Comparison of ENCODE assay signal across 8 cellular contexts in the genomic region with DNA sequence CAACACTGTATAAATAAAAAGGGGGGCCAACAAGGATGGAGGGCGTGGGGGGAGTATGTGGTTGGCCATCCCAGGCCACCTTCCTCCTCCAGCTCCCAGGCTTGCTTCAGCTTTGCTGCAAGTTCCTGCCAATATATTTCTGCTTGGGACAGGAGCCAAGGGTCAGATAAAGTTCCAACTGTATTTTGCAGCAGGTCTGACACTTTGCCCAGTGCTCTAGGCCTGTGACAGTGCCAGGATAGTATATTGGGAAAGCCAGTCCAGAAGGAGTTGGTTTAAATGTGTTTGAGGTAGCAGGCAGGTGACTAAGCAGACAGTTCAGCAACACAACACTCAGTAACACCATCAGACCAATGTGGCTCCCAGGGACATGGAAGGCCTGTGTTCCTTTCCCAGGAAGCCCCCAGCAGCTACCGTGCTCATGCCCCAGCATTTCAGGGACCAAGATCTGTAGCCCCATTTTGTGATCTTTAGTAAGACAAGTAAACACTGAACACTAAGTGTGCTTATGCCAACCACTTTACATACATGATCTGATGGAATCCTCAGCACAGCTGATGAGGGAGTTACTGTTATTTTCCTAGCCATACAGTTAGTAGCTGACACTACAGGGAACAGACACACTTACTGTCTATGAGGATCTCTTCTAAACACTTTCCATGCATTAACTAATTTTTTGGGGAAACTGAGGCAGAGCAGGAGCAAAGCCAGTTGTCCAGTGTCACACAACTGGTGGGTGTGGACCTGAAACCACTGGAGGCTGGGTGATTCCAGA. TPM values are rescaled to one million over a fixed set of nuclear protein-coding genes. Genes with fewer than 3 reads are reported as not detected.
A peak's percentile ranks its signal among the peaks of the same experiment; 100 is the strongest.
DNase-seq lines count a peak whose midpoint lies in the region; ATAC-seq and TF ChIP-seq lines count a peak whose summit lies in the region.

No MANE protein-coding gene starts in this region.

- H3K36me3 Mint-ChIP-seq in H9 (ENCODE audit: insufficient read depth in 1 of 3, low read depth in 3 of 3): no peaks in the 10 kb centered on the region

- H4K5ac ChIP-seq in H9 (ENCODE audit: insufficient read length, low read depth, low read length): no peak overlapping the region

- no peak overlapping the region for H4K8ac ChIP-seq in H9 (replicated peaks; ENCODE audit: insufficient read length, low read depth, low read length)

- H3K4me1 ChIP-seq in H9 (ENCODE audit: insufficient read depth, low read length): peaks cover under 1% of the 10 kb centered on the region; the same call in 1 of the 2 replicates
- H3K4me1 ChIP-seq in foreskin keratinocyte: peaks cover 6% of the 10 kb centered on the region
- H3K4me1 ChIP-seq in skeletal muscle tissue (ENCODE audit: control insufficient read depth in 3 of 3, insufficient read depth in 3 of 3, low read length in 3 of 3): peaks cover 49 to 60% (median 55%) of the 10 kb centered on the region in 3 donors

- no peak overlapping the region for H3K18ac ChIP-seq in H9 (ENCODE audit: insufficient read length, low read depth, low read length)

- no peak overlapping the region for H2BK120ac ChIP-seq in H9 (ENCODE audit: low read depth, low read length, poor library complexity, severe bottlenecking)

- no peak overlapping the region for H3T11ph ChIP-seq in H9 (ENCODE audit: low read length)

- H3K27ac Mint-ChIP-seq in H9: peak overlapping the region; percentile 66 to 87 (median 85); a peak in 2 of 7 replicates

- H3K27me3 ChIP-seq in H9 (ENCODE audit: insufficient read depth, low read length) (no peaks in the 10 kb centered on the region), foreskin keratinocyte (no peaks in the 10 kb centered on the region), skeletal muscle tissue (ENCODE audit: control insufficient read depth in 3 of 3, insufficient read depth in 3 of 3, low read length in 3 of 3) (no peaks in the 10 kb centered on the region)

- no peaks in the 10 kb centered on the region for H3K79me2 ChIP-seq in H9 (ENCODE audit: insufficient read depth, low read length)

- no CpG with 5 or more reads among the region's 2 CpGs for WGBS in H9 (ENCODE audit: extremely low coverage, insufficient read length, low lambda C conversion rate)

- peak overlapping the region in 1 of 3 donors; percentile 40 for H3K4me3 ChIP-seq in skeletal muscle tissue (ENCODE audit: low read length in 3 of 3)

- no peak overlapping the region for H2AFZ ChIP-seq in H9 (ENCODE audit: low read length)

- H3K27ac ChIP-seq in H9 (ENCODE audit: insufficient read length, low read depth, low read length) (no peak overlapping the region), VCaP (peak overlapping the region; percentile 82), foreskin keratinocyte (peak overlapping the region; percentile 56), skeletal muscle tissue (ENCODE audit: low read depth, low read length) (peak overlapping the region; percentile 86)

- peaks cover 3% of the 10 kb centered on the region for H3K23me2 ChIP-seq in H9 (ENCODE audit: insufficient read length, low read depth, low read length, poor library complexity, severe bottlenecking)

- no peak overlapping the region for H3K4me2 ChIP-seq in H9 (ENCODE audit: insufficient read depth, insufficient read length, low read length)

- H3K56ac ChIP-seq in H9 (ENCODE audit: insufficient read length, low read depth, low read length): no peak overlapping the region

- H3K27me3 Mint-ChIP-seq in H9 (ENCODE audit: low read depth): peaks cover 2% of the 10 kb centered on the region

- TF ChIP-seq CTCF in H9 (conservative IDR thresholded peaks at IDR 0.05) (no peak), VCaP (conservative IDR thresholded peaks at IDR 0.05) (no peak), foreskin keratinocyte (conservative IDR thresholded peaks at IDR 0.05) (no peak)

- no peaks in the 10 kb centered on the region; a peak in 1 of 5 replicates for H3K9me3 Mint-ChIP-seq in H9

- H3K4me1 Mint-ChIP-seq in H9: peaks cover 34 to 37% of the 10 kb centered on the region in 2 experiments

- no peak overlapping the region for H3K9ac ChIP-seq in H9 (ENCODE audit: extremely low read depth, insufficient read length, low read length)
- H3K9ac ChIP-seq in skeletal muscle tissue (ENCODE audit: low read depth in 1 of 3, low read length in 3 of 3): peak overlapping the region in 2 of 3 donors; percentile 25 to 71

- no peak overlapping the region for H3K23ac ChIP-seq in H9 (ENCODE audit: insufficient read length, low read depth, low read length)

- H2AK5ac ChIP-seq in H9 (ENCODE audit: insufficient read length, low read length): no peak overlapping the region

- H2BK20ac ChIP-seq in H9 (ENCODE audit: low read depth, low read length, poor library complexity, severe bottlenecking): no peak overlapping the region

- DNase-seq in H9: no peak
- no peak for DNase-seq in foreskin keratinocyte
- no peak for DNase-seq in medulla oblongata (ENCODE audit: extremely low spot score)
- DNase-seq in NCI-H748 (lab: John Stamatoyannopoulos, UW; ENCODE audit: unreplicated experiment): no peak
- no peak for DNase-seq in activated T-cell treated with anti-CD3 and anti-CD28 coated beads for 4 hours
- no peak for DNase-seq in activated CD4-positive, alpha-beta T cell treated with anti-CD3 and anti-CD28 coated beads, Interleukin-2, amount 50 U/mL, for 48 hours

- no peak overlapping the region for H2BK5ac ChIP-seq in H9 (ENCODE audit: insufficient read length, low read length)

- H3K4ac ChIP-seq in H9 (ENCODE audit: low read depth, low read length): no peak overlapping the region

- H3K9me3 ChIP-seq in H9 (ENCODE audit: control insufficient read depth, low read depth, low read length) (no peaks in the 10 kb centered on the region), skeletal muscle tissue (ENCODE audit: control insufficient read depth in 3 of 3, low read length in 3 of 3) (no peaks in the 10 kb centered on the region)

- H4K91ac ChIP-seq in H9 (ENCODE audit: insufficient read length, low read depth, low read length): no peak overlapping the region

- no peak overlapping the region for H2BK15ac ChIP-seq in H9 (ENCODE audit: low read depth, low read length)

- H2BK12ac ChIP-seq in H9 (ENCODE audit: insufficient read length, low read depth, low read length): no peak overlapping the region

- H4K20me1 ChIP-seq in H9 (ENCODE audit: control insufficient read depth, insufficient read depth, insufficient read length): no peaks in the 10 kb centered on the region

- H3K4me3 Mint-ChIP-seq in H9: no peak overlapping the region

- no peak for ATAC-seq in foreskin keratinocyte

- no peaks in the 10 kb centered on the region for H3K36me3 ChIP-seq in skeletal muscle tissue (ENCODE audit: control insufficient read depth in 3 of 3, insufficient read depth in 3 of 3, low read length in 3 of 3)

- no peaks in the 10 kb centered on the region for H3K79me1 ChIP-seq in H9 (ENCODE audit: insufficient read depth, low read depth, low read length, poor library complexity, severe bottlenecking)

- H3K14ac ChIP-seq in H9 (ENCODE audit: insufficient read depth, low read length): no peak overlapping the region

RNA-seq across cellular contexts. Expression of a gene that starts 38.9 kb away (rescaled TPM):
- total RNA-seq in H9 (2021): 25.9 and 27.6 TPM in 2 replicates
- 23.6 and 26.6 TPM in 2 replicates for total RNA-seq in foreskin keratinocyte
- 18.0 and 19.7 TPM in 2 replicates for polyA plus RNA-seq in foreskin keratinocyte
- 13.0 TPM for total RNA-seq in skeletal muscle tissue

RNA-seq across cellular contexts. Expression of a gene that starts 42.1 kb away (rescaled TPM):
- total RNA-seq in H9 (2021) (82.9 and 84.0 TPM in 2 replicates), foreskin keratinocyte (276 and 302 TPM in 2 replicates), skeletal muscle tissue (87.2 TPM)
- polyA plus RNA-seq in foreskin keratinocyte: 260 and 285 TPM in 2 replicates
